Comparison of ENCODE assay signal across 2 cellular contexts in the genomic region with DNA sequence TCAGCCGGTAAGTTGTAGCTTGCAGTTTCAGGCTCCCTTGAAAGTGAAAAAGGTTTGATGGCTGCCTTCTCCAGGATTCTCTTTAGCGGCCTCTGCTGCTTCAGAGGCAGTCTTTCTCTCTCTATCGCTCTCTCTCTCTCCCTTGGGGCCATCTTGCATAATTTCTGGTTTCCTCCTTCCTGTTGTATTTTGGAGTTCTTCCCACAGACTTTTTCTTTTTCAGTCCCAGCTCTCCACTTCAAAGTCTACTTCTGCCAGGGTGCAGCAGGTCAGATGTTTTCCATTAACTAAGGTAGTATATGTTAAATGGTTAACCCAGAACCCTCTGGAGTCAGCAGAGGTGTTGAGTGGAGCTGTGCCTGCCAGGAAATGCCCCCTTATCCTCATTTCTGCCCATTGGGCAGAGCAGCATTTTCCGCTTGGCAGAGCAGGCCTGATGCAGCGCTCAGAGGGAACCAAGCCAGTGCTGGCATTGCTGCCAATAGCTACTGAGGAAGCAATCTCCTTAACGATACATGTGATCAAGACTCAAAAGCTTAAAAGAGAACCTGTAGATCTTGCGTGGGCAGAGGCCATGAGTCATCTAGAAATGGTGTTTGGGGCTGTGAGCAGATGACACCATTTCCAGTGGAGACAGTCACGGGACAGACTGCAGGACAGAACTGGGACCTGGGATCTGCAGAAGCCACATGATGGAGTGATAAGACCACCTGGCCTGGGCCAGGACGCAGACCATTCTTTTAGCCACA.
TF ChIP-seq lines count a peak whose summit lies in the region.

No MANE protein-coding gene starts in this region.

TF ChIP-seq in endothelial cell of umbilical vein, 7 proteins besides CTCF, POLR2A, EP300 and RAD21 (continued from another document):
- no peak for TF ChIP-seq FOS (IDR thresholded peaks at IDR 0.05; ENCODE audit: borderline replicate concordance, insufficient read depth, low read length)
- TF ChIP-seq POLR2AphosphoS5 (IDR thresholded peaks at IDR 0.05; ENCODE audit: insufficient read depth, low read depth, low read length) = no peak
- TF ChIP-seq, protein P1, sequence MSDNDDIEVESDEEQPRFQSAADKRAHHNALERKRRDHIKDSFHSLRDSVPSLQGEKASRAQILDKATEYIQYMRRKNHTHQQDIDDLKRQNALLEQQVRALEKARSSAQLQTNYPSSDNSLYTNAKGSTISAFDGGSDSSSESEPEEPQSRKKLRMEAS (IDR thresholded peaks at IDR 0.05; ENCODE audit: insufficient read depth, insufficient read length) = no peak

TF ChIP-seq in WTC11, 78 proteins besides CTCF, POLR2A, EP300 and RAD21 (continued from another document):
- no peak for TF ChIP-seq NR1H2 (CRISPR knock-in tag; IDR thresholded peaks at IDR 0.05)
- TF ChIP-seq SMAD3 (CRISPR knock-in tag; IDR thresholded peaks at IDR 0.05; ENCODE audit: borderline replicate concordance) = no peak
- TF ChIP-seq EMX1 (CRISPR knock-in tag; IDR thresholded peaks at IDR 0.05) = no peak
- no peak for TF ChIP-seq TCF7 (CRISPR knock-in tag; IDR thresholded peaks at IDR 0.05; ENCODE audit: low read depth)
- no peak for TF ChIP-seq ZNF416 (CRISPR knock-in tag; IDR thresholded peaks at IDR 0.05)
- TF ChIP-seq ZNF671 (CRISPR knock-in tag; IDR thresholded peaks at IDR 0.05) = no peak
- TF ChIP-seq, protein P2, sequence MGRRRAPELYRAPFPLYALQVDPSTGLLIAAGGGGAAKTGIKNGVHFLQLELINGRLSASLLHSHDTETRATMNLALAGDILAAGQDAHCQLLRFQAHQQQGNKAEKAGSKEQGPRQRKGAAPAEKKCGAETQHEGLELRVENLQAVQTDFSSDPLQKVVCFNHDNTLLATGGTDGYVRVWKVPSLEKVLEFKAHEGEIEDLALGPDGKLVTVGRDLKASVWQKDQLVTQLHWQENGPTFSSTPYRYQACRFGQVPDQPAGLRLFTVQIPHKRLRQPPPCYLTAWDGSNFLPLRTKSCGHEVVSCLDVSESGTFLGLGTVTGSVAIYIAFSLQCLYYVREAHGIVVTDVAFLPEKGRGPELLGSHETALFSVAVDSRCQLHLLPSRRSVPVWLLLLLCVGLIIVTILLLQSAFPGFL (CRISPR knock-in tag; IDR thresholded peaks at IDR 0.05; ENCODE audit: borderline replicate concordance) = no peak
- TF ChIP-seq, protein P1 (CRISPR knock-in tag; IDR thresholded peaks at IDR 0.05) = no peak
- TF ChIP-seq, protein P3, sequence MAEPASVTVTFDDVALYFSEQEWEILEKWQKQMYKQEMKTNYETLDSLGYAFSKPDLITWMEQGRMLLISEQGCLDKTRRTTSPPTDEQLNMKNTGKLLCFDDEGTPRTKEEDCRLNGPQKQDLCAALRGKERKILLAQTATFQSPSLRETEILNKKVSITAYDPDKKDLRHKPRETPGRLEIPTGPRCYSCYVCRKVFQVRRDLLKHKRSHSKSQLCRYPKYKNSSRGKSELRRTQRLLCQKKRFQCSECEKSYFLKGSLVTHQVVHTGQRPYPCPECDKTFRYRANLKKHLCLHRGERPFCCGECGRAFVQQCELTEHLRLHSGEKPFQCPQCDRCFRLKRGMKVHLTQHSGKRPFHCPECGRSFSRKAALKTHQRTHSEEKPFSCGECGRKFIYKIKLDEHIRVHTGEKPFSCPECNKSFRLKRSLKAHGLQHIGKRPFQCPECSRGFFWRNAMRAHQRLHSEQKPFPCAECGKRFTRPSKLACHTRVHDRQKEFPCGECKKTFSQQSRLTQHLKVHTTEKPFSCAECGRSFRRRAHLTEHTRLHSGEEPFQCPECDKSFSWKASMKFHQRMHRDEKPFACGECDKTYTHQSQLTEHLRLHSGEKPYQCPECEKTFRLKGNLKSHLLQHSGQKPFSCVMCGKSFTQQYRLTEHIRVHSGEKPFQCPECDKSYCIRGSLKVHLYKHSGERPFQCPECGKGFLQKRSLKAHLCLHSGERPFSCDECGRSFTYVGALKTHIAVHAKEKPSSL (CRISPR knock-in tag; conservative IDR thresholded peaks at IDR 0.05) = no peak
- no peak for TF ChIP-seq RORB (CRISPR knock-in tag; IDR thresholded peaks at IDR 0.05)
- TF ChIP-seq, protein P4, sequence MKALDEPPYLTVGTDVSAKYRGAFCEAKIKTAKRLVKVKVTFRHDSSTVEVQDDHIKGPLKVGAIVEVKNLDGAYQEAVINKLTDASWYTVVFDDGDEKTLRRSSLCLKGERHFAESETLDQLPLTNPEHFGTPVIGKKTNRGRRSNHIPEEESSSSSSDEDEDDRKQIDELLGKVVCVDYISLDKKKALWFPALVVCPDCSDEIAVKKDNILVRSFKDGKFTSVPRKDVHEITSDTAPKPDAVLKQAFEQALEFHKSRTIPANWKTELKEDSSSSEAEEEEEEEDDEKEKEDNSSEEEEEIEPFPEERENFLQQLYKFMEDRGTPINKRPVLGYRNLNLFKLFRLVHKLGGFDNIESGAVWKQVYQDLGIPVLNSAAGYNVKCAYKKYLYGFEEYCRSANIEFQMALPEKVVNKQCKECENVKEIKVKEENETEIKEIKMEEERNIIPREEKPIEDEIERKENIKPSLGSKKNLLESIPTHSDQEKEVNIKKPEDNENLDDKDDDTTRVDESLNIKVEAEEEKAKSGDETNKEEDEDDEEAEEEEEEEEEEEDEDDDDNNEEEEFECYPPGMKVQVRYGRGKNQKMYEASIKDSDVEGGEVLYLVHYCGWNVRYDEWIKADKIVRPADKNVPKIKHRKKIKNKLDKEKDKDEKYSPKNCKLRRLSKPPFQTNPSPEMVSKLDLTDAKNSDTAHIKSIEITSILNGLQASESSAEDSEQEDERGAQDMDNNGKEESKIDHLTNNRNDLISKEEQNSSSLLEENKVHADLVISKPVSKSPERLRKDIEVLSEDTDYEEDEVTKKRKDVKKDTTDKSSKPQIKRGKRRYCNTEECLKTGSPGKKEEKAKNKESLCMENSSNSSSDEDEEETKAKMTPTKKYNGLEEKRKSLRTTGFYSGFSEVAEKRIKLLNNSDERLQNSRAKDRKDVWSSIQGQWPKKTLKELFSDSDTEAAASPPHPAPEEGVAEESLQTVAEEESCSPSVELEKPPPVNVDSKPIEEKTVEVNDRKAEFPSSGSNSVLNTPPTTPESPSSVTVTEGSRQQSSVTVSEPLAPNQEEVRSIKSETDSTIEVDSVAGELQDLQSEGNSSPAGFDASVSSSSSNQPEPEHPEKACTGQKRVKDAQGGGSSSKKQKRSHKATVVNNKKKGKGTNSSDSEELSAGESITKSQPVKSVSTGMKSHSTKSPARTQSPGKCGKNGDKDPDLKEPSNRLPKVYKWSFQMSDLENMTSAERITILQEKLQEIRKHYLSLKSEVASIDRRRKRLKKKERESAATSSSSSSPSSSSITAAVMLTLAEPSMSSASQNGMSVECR (CRISPR knock-in tag; IDR thresholded peaks at IDR 0.05; ENCODE audit: borderline replicate concordance) = no peak
- no peak for TF ChIP-seq NFE2L1 (CRISPR knock-in tag; IDR thresholded peaks at IDR 0.05)
- TF ChIP-seq CREB1 (CRISPR knock-in tag; IDR thresholded peaks at IDR 0.05) = no peak
